In genomic region chr5:28397502-28397941, GRCh38 we compare ENCODE assay signal across 17 cellular contexts.
DNase-seq lines count a peak whose midpoint lies in the region; ATAC-seq, FAIRE-seq and TF ChIP-seq lines count a peak whose summit lies in the region.
"Had no signal": no experiment of that assay in that cellular context is flagged by ENCODE, and none has a peak within 500 bp of the region (broad histone marks: within the 10 kb centered on the region; RNA-seq: fewer than 3 reads in every experiment).

No MANE protein-coding gene starts in this region.

- DNase-seq in ELF-1 (ENCODE audit: low read depth, low spot score) (peak; percentile 75), endodermal cell (peak; percentile 78), nephron progenitor cell (no peak), HepG2 (ENCODE audit: low spot score) (no peak), AML-193 (lab: John Stamatoyannopoulos, UW) (no peak)
- no peak for DNase-seq in effector CD8-positive, alpha-beta T cell (lab: John Stamatoyannopoulos, UW)
- DNase-seq: activated CD8-positive, alpha-beta memory T cell treated with anti-CD3 and anti-CD28 coated beads, Interleukin-2, amount 50 U/mL, for 4 hours; DMS79 treated with DMSO at 0.1 percent for 48 hours; effector CD4-positive, alpha-beta T cell; heart right ventricle; NCI-H524; SIG-M5 had no signal

- H3K27me3 ChIP-seq in endodermal cell (ENCODE audit: control insufficient read depth, insufficient read depth, low read length, poor library complexity, severe bottlenecking), result peaks cover 27% of the 10 kb centered on the region
- H3K27me3 ChIP-seq in HepG2 (ENCODE audit: control insufficient read depth in 1 of 2, insufficient read depth in 2 of 2, low read length in 2 of 2), result no peaks in the 10 kb centered on the region
- H3K27me3 ChIP-seq: heart right ventricle had no signal

- POLR2A ChIA-PET in HepG2 (lab: Yijun Ruan, JAX), result no interaction called here

- peaks cover 3% of the 10 kb centered on the region for H3K9me3 Mint-ChIP-seq in endodermal cell
- H3K9me3 Mint-ChIP-seq in nephron progenitor cell, result peaks cover 3% of the 10 kb centered on the region

- no peak overlapping the region for H2AFZ ChIP-seq in HepG2 (ENCODE audit: low read length)
- H2AFZ ChIP-seq: parathyroid adenoma had no signal

- WGBS in endodermal cell (ENCODE audit: insufficient coverage in 1 of 2, insufficient read length in 1 of 2), 2 experiments, result 17% methylated on average over 4 of the region's 4 CpGs; no CpG with 5 or more reads in 1 of the 2 experiments
- WGBS in HepG2 (ENCODE audit: low lambda C conversion rate), result 0% methylated on average over 4 of the region's 4 CpGs

- FAIRE-seq in HepG2 (lab: Jason Lieb, UNC), result no peak

- H3K27ac ChIP-seq in endodermal cell (ENCODE audit: low read depth, low read length) (peak overlapping the region; percentile 94), HepG2 (ENCODE audit: extremely low read length, insufficient read depth, low read length) (no peak overlapping the region)
- H3K27ac ChIP-seq: heart right ventricle, parathyroid adenoma, VCaP had no signal

- H3K36me3 ChIP-seq in endodermal cell (ENCODE audit: control insufficient read depth, insufficient read depth, low read length) (no peaks in the 10 kb centered on the region), HepG2 (replicated peaks in 1 of 2; ENCODE audit: control insufficient read depth in 1 of 2, insufficient read depth in 2 of 2, low read length in 2 of 2) (no peaks in the 10 kb centered on the region)
- H3K36me3 ChIP-seq: heart right ventricle had no signal

- intact Hi-C loops in HepG2 (cut with micrococcal nuclease; ENCODE audit: unreplicated experiment), result no loop called here

- TF ChIP-seq POLR2A in HepG2 (IDR thresholded peaks at IDR 0.05; ENCODE audit: insufficient read depth in 1 of 2, low read depth in 2 of 2, low read length in 2 of 2), result no peak

- no peak for TF ChIP-seq RAD21 in HepG2 (CRISPR knock-in tag; IDR thresholded peaks at IDR 0.05)

- CTCF ChIA-PET in HepG2 (lab: Yijun Ruan, JAX; ENCODE audit: low intra/inter-chr PET ratio, low total read pairs), result no interaction called here

- no TSS peak for BruUV-seq in HepG2 (replicated peaks; lab: Mats Ljungman, UMichigan)

- in situ Hi-C loops in HepG2 (cut with HindIII; ENCODE audit: extremely low pct_ligation_motif_present, low pct_unique_long_range_greater_than_20kb), result no loop called here

- H3K9ac ChIP-seq in endodermal cell (ENCODE audit: extremely low read depth, low read length, poor library complexity, severe bottlenecking) (no peak overlapping the region), HepG2 (ENCODE audit: insufficient read depth, low read depth, low read length) (no peak overlapping the region)
- H3K9ac ChIP-seq: parathyroid adenoma had no signal

- H3K4me3 Mint-ChIP-seq in endodermal cell, result peak overlapping the region; percentile 24
- H3K4me3 Mint-ChIP-seq in nephron progenitor cell, result no peak overlapping the region
- H3K4me3 Mint-ChIP-seq: B cell had no signal

- peak overlapping the region; percentile 20 for H3K4me3 ChIP-seq in endodermal cell (ENCODE audit: low read length)
- H3K4me3 ChIP-seq in HepG2 (replicated peaks in 1 of 3; ENCODE audit: insufficient read depth in 1 of 3, low read depth in 2 of 3, low read length in 3 of 3), result no peak overlapping the region
- H3K4me3 ChIP-seq: heart right ventricle had no signal

- TF ChIP-seq CTCF in endodermal cell (conservative IDR thresholded peaks at IDR 0.05) (no peak), nephron progenitor cell (IDR thresholded peaks at IDR 0.05) (no peak), HepG2 (CRISPR knock-in tag; IDR thresholded peaks at IDR 0.05) (no peak)

- H3K27me3 Mint-ChIP-seq in endodermal cell (ENCODE audit: insufficient read depth) (peaks cover 5% of the 10 kb centered on the region), nephron progenitor cell (ENCODE audit: low read depth, poor library complexity) (no peaks in the 10 kb centered on the region)
- H3K27me3 Mint-ChIP-seq: B cell had no signal

- H3K79me2 ChIP-seq in HepG2 (ENCODE audit: insufficient read depth, low read length), result no peaks in the 10 kb centered on the region
- H3K79me2 ChIP-seq: parathyroid adenoma had no signal

- TF ChIP-seq EP300 in HepG2 (IDR thresholded peaks at IDR 0.05; ENCODE audit: low read depth in 2 of 2, low read length in 2 of 2), result no peak
- no peak for TF ChIP-seq EP300 in HepG2 (CRISPR knock-in tag; IDR thresholded peaks at IDR 0.05; ENCODE audit: borderline replicate concordance)

- H3K36me3 Mint-ChIP-seq in endodermal cell (ENCODE audit: low read depth) (no peaks in the 10 kb centered on the region), nephron progenitor cell (ENCODE audit: low read depth) (no peaks in the 10 kb centered on the region)

- peak overlapping the region; percentile 92 for H3K27ac Mint-ChIP-seq in endodermal cell
- H3K27ac Mint-ChIP-seq in nephron progenitor cell, result peak overlapping the region; percentile 97
- H3K27ac Mint-ChIP-seq: B cell had no signal

- ATAC-seq in HepG2, result no peak
- ATAC-seq in GM18502 (IDR thresholded peaks at IDR 0.05; ENCODE audit: poor library complexity, unreplicated experiment), result no peak
- ATAC-seq: heart right ventricle had no signal

- H3K4me1 ChIP-seq in endodermal cell (ENCODE audit: control insufficient read depth, insufficient read depth, low read length) (peaks cover 3% of the 10 kb centered on the region), HepG2 (ENCODE audit: insufficient read depth, low read length) (no peaks in the 10 kb centered on the region)
- H3K4me1 ChIP-seq: heart right ventricle, parathyroid adenoma had no signal

- no peak overlapping the region for H3K4me2 ChIP-seq in HepG2 (ENCODE audit: low read depth, low read length)

- H3K4me1 Mint-ChIP-seq in endodermal cell (peaks cover 25% of the 10 kb centered on the region), nephron progenitor cell (peaks cover 14% of the 10 kb centered on the region)
- H3K4me1 Mint-ChIP-seq: B cell had no signal

- H3K9me3 ChIP-seq in endodermal cell (ENCODE audit: control insufficient read depth, low read length) (peaks cover 10% of the 10 kb centered on the region), HepG2 (ENCODE audit: low read length) (no peaks in the 10 kb centered on the region)

- no peaks in the 10 kb centered on the region for H4K20me1 ChIP-seq in HepG2 (ENCODE audit: insufficient read depth, low read length)

TF ChIP-seq in PFSK-1, 5 proteins besides CTCF, POLR2A, EP300 and RAD21:
- 0 out of 2 replicates have a peak, but pooled peaks have one; percentile 68 for TF ChIP-seq SIN3A (IDR thresholded peaks at IDR 0.05; ENCODE audit: borderline replicate concordance, insufficient read depth, low read length)
- TF ChIP-seq, protein P1, sequence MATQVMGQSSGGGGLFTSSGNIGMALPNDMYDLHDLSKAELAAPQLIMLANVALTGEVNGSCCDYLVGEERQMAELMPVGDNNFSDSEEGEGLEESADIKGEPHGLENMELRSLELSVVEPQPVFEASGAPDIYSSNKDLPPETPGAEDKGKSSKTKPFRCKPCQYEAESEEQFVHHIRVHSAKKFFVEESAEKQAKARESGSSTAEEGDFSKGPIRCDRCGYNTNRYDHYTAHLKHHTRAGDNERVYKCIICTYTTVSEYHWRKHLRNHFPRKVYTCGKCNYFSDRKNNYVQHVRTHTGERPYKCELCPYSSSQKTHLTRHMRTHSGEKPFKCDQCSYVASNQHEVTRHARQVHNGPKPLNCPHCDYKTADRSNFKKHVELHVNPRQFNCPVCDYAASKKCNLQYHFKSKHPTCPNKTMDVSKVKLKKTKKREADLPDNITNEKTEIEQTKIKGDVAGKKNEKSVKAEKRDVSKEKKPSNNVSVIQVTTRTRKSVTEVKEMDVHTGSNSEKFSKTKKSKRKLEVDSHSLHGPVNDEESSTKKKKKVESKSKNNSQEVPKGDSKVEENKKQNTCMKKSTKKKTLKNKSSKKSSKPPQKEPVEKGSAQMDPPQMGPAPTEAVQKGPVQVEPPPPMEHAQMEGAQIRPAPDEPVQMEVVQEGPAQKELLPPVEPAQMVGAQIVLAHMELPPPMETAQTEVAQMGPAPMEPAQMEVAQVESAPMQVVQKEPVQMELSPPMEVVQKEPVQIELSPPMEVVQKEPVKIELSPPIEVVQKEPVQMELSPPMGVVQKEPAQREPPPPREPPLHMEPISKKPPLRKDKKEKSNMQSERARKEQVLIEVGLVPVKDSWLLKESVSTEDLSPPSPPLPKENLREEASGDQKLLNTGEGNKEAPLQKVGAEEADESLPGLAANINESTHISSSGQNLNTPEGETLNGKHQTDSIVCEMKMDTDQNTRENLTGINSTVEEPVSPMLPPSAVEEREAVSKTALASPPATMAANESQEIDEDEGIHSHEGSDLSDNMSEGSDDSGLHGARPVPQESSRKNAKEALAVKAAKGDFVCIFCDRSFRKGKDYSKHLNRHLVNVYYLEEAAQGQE (IDR thresholded peaks at IDR 0.05; ENCODE audit: insufficient read depth in 1 of 2, low read depth in 2 of 2, low read length in 2 of 2), result no peak

TF ChIP-seq in HepG2, 621 proteins besides CTCF, POLR2A, EP300 and RAD21 (continues in another document):
- no peak for TF ChIP-seq RNF219 (CRISPR knock-in tag; IDR thresholded peaks at IDR 0.05)

Comparison
In these comparisons a context has a peak if more than half of its experiments do, and no peak if none do; other contexts are left out.
1. DNase-seq: peak in ELF-1 (single experiment) and endodermal cell (single experiment); none in nephron progenitor cell (single experiment), effector CD8-positive, alpha-beta T cell (single experiment), HepG2 (single experiment) and AML-193 (0 of 2).